1 cellular context compared by ENCODE assay signal in genomic region chr9:128102196-128102595, GRCh38.
TF ChIP-seq lines count a peak whose summit lies in the region.

No MANE protein-coding gene starts in this region.

TF ChIP-seq in WTC11, 78 proteins besides CTCF, POLR2A, EP300 and RAD21 (continued from another document):
- TF ChIP-seq MLX (CRISPR knock-in tag; IDR thresholded peaks at IDR 0.05): no peak
- TF ChIP-seq ARID4B (CRISPR knock-in tag; IDR thresholded peaks at IDR 0.05; ENCODE audit: borderline replicate concordance): no peak
- no peak for TF ChIP-seq ATF2 (CRISPR knock-in tag; IDR thresholded peaks at IDR 0.05; ENCODE audit: borderline replicate concordance, low read depth)
- TF ChIP-seq ZBTB21 (CRISPR knock-in tag; IDR thresholded peaks at IDR 0.05; ENCODE audit: borderline replicate concordance): no peak
- no peak for TF ChIP-seq NR3C1 (CRISPR knock-in tag; conservative IDR thresholded peaks at IDR 0.05; ENCODE audit: low read depth)
